8 cellular contexts compared by ENCODE assay signal in the genomic region with DNA sequence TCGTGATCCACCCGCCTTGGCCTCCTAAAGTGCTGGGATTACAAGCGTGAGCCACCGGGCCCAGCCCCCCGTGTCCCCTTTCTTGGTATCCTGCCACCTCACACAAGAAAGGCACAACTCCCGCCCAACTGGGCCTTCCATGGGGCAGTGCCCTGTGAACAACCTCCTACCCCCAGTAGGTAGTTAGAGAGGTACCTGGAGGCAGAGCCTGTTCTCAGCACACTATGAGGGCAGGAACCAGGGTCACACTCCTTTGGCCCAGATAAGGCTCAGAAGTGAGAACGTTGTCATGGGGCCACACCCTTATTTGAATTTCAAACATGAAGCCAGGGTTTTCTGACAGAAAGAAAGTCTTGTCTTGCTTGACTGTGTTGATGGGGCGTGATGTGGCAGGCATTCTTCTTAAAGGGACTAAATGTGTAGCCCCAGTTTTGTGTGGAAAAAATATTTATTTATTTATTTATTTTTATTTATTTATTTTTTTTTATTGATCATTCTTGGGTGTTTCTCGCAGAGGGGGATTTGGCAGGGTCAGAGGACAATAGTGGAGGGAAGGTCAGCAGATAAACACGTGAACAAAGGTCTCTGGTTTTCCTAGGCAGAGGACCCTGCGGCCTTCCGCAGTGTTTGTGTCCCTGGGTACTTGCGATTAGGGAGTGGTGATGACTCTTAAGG. TPM values are rescaled to one million over a fixed set of nuclear protein-coding genes. Genes with fewer than 3 reads are reported as not detected.
A peak's percentile ranks its signal among the peaks of the same experiment; 100 is the strongest.
DNase-seq lines count a peak whose midpoint lies in the region; ATAC-seq and TF ChIP-seq lines count a peak whose summit lies in the region.
"Not testable (repeated sequence)": the region's sequence is repeated elsewhere in the genome, so short reads cannot be mapped to it uniquely, and the experiment has no call there.

No MANE protein-coding gene starts in this region.

- H2AFZ ChIP-seq in trophoblast cell (ENCODE audit: insufficient read depth, low read length, poor library complexity): not testable (repeated sequence)

- H3K36me3 ChIP-seq in WERI-Rb-1; left lung; trophoblast cell (ENCODE audit: control insufficient read depth in 1 of 2, insufficient read depth in 2 of 2, low read length in 2 of 2); stomach: not testable (repeated sequence)

- not testable (repeated sequence) for H3K9ac ChIP-seq in trophoblast cell (ENCODE audit: low read length)

- H3K27ac Mint-ChIP-seq in CD14-positive monocyte: peak overlapping the region in 4 of 7 donors; percentile 8 to 57 (median 49)

- peaks cover 7 to 30% of the 10 kb centered on the region in 2 donors for H3K4me1 ChIP-seq in left lung
- not testable (repeated sequence) for H3K4me1 ChIP-seq in trophoblast cell (ENCODE audit: control insufficient read depth in 1 of 2, insufficient read depth in 2 of 2, low read length in 2 of 2)
- H3K4me1 ChIP-seq in stomach: peaks cover 8 to 40% (median 13%) of the 10 kb centered on the region in 4 donors

- not testable (repeated sequence) for H3K23ac ChIP-seq in trophoblast cell (ENCODE audit: low read length)

- peaks cover 48% of the 10 kb centered on the region for H3K4me1 Mint-ChIP-seq in CD14-positive monocyte

- not testable (repeated sequence) for H3K36me3 Mint-ChIP-seq in CD14-positive monocyte

- H3K4me3 Mint-ChIP-seq in CD14-positive monocyte: not testable (repeated sequence)

- not testable (repeated sequence) for H4K12ac ChIP-seq in trophoblast cell (ENCODE audit: low read depth, low read length)

- H3K79me1 ChIP-seq in trophoblast cell (ENCODE audit: low read length): not testable (repeated sequence)

- not testable (repeated sequence) for H3K27me3 Mint-ChIP-seq in CD14-positive monocyte (ENCODE audit: low read depth in 3 of 3)

- not testable (repeated sequence) for H2BK12ac ChIP-seq in trophoblast cell (ENCODE audit: low read length)

- not testable (repeated sequence) for H3K4ac ChIP-seq in trophoblast cell (ENCODE audit: low read depth, low read length)

- not testable (repeated sequence) for H2BK120ac ChIP-seq in trophoblast cell (ENCODE audit: insufficient read depth, low read length, poor library complexity)

- TF ChIP-seq POLR2A in GM19193 (IDR thresholded peaks at IDR 0.05; ENCODE audit: extremely low read depth, insufficient read depth, insufficient read length): peak; percentile 31
- TF ChIP-seq POLR2A in erythroblast (IDR thresholded peaks at IDR 0.05; ENCODE audit: low read length); stomach (IDR thresholded peaks at IDR 0.05): not testable (repeated sequence)

- no CpG with 5 or more reads among the region's 13 CpGs for WGBS in trophoblast cell (ENCODE audit: extremely low coverage, insufficient coverage, insufficient read length)
- WGBS in stomach, 5 donors: 63 to 70% (median 69%) methylated on average over 13 of the region's 13 CpGs

- H2AK5ac ChIP-seq in trophoblast cell (ENCODE audit: low read length): not testable (repeated sequence)

- intact Hi-C loops in CD14-positive monocyte (cut with micrococcal nuclease); left lung (cut with DNase I); stomach (cut with DNase I; ENCODE audit: low total_unique reads): not testable (repeated sequence)

- H3K9me3 Mint-ChIP-seq in CD14-positive monocyte: not testable (repeated sequence)

- peak; percentile 15 for ATAC-seq in left lung

- not testable (repeated sequence) for H4K91ac ChIP-seq in trophoblast cell (ENCODE audit: low read depth, low read length)

- TF ChIP-seq EP300 in stomach (IDR thresholded peaks at IDR 0.05): not testable (repeated sequence)

- not testable (repeated sequence) for H3K4me2 ChIP-seq in trophoblast cell (ENCODE audit: low read length)

- H3K4me3 ChIP-seq in WERI-Rb-1 (ENCODE audit: low read depth, low read length); left lung; trophoblast cell (ENCODE audit: low read depth, low read length); stomach: not testable (repeated sequence)

- not testable (repeated sequence) for H3K9me3 ChIP-seq in WERI-Rb-1 (ENCODE audit: severe bottlenecking); left lung; trophoblast cell (ENCODE audit: insufficient read depth, low read depth, low read length); stomach

- not testable (repeated sequence) for H4K8ac ChIP-seq in trophoblast cell (ENCODE audit: low read depth, low read length)

- not testable (repeated sequence) for TF ChIP-seq CTCF in CD14-positive monocyte (IDR thresholded peaks at IDR 0.05); WERI-Rb-1 (IDR thresholded peaks at IDR 0.05; ENCODE audit: low read depth, low read length); left lung (IDR thresholded peaks at IDR 0.05); stomach (IDR thresholded peaks at IDR 0.05)

- not testable (repeated sequence) for DNase-seq in CD14-positive monocyte (ENCODE audit: low spot score); WERI-Rb-1; left lung; stomach
- DNase-seq in NCI-H526 (lab: John Stamatoyannopoulos, UW) (peak; percentile 44 to 71), erythroblast (lab: John Stamatoyannopoulos, UW) (peak; percentile 83 to 88), trophoblast cell (peak; percentile 23 to 46)

- H3K79me2 ChIP-seq in trophoblast cell (ENCODE audit: control insufficient read depth, insufficient read depth, low read length, poor library complexity): not testable (repeated sequence)

- H3K27ac ChIP-seq in WERI-Rb-1 (peak overlapping the region; percentile 75), stomach (peak overlapping the region in 4 of 5 donors; percentile 11 to 62 (median 49))
- H3K27ac ChIP-seq in left lung; trophoblast cell (ENCODE audit: low read depth, low read length): not testable (repeated sequence)

- H3K14ac ChIP-seq in trophoblast cell (ENCODE audit: low read length): not testable (repeated sequence)

- H3K18ac ChIP-seq in trophoblast cell (ENCODE audit: low read length): not testable (repeated sequence)

- not testable (repeated sequence) for H2BK5ac ChIP-seq in trophoblast cell (ENCODE audit: low read depth, low read length, poor library complexity)

- H3K27me3 ChIP-seq in WERI-Rb-1 (ENCODE audit: insufficient read depth, low read depth, severe bottlenecking); left lung; trophoblast cell (ENCODE audit: insufficient read depth, low read length); stomach: not testable (repeated sequence)

RNA-seq across cellular contexts. Expression of gene PSAP, which starts 23.8 kb away (rescaled TPM):
- polyA plus RNA-seq in CD14-positive monocyte: 1,000 to 10,000 TPM; 7,346 to 8,673 TPM
- total RNA-seq in left lung: 1,000 to 10,000 TPM; 1,484 to 1,668 TPM
- 532 and 555 TPM in 2 replicates for polyA plus RNA-seq in trophoblast cell (2013)
- 100 to 1,000 TPM; 176 to 709 (median 604) TPM for total RNA-seq in stomach
- 100 to 1,000 TPM; 174 to 311 (median 308) TPM for polyA plus RNA-seq in stomach
